ENCODE assay signal across 8 cellular contexts in genomic region chr4:140884431-140885058, GRCh38.
A peak's percentile ranks its signal among the peaks of the same experiment; 100 is the strongest.
DNase-seq lines count a peak whose midpoint lies in the region; ATAC-seq and TF ChIP-seq lines count a peak whose summit lies in the region.

No MANE protein-coding gene starts in this region.

- DNase-seq in SIG-M5 treated with dmso at 0.1 percent for 504 hours (lab: John Stamatoyannopoulos, UW; ENCODE audit: unreplicated experiment) (peak; percentile 76), SIG-M5 (lab: John Stamatoyannopoulos, UW) (no peak), HuH-7 (ENCODE audit: low spot score) (peak; percentile 28), OCI-LY7 (ENCODE audit: low spot score) (peak; percentile 86), chondrocyte (ENCODE audit: low spot score) (no peak), right lobe of liver (peak in 1 of 3 donors; percentile 50), cortex of kidney (lab: John Stamatoyannopoulos, UW) (no peak)

- H4K20me1 ChIP-seq in OCI-LY7 (ENCODE audit: insufficient read depth, low read length) = no peaks in the 10 kb centered on the region

- H3K4me1 ChIP-seq in OCI-LY7 (ENCODE audit: insufficient read depth, low read length, poor library complexity, severe bottlenecking) = no peaks in the 10 kb centered on the region
- H3K4me1 ChIP-seq in right lobe of liver = no peaks in the 10 kb centered on the region

- H2AFZ ChIP-seq in OCI-LY7 (ENCODE audit: low read length) = peak overlapping the region; percentile 18; the same call in 1 of the 2 replicates

- TF ChIP-seq POLR2A in right lobe of liver (IDR thresholded peaks at IDR 0.05) = no peak

- H3K27me3 ChIP-seq in right lobe of liver = peaks cover 0 to 4% of the 10 kb centered on the region in 2 donors

- H3K27ac ChIP-seq in OCI-LY7 (ENCODE audit: low read depth, low read length, poor library complexity, severe bottlenecking) (no peak overlapping the region), right lobe of liver (no peak overlapping the region)

- H3K36me3 ChIP-seq in OCI-LY7 (ENCODE audit: insufficient read depth, low read length) (no peaks in the 10 kb centered on the region), right lobe of liver (no peaks in the 10 kb centered on the region)

- no peak overlapping the region for H3K27ac Mint-ChIP-seq in chondrocyte (ENCODE audit: unreplicated experiment)

- intact Hi-C loops in OCI-LY7 (cut with micrococcal nuclease; ENCODE audit: unreplicated experiment) (loop anchor here (1.0 to 2.0 kb wide), 2 partner anchors 23 to 524 kb away; no protein-coding TSS in a partner anchor), right lobe of liver (cut with DNase I) (no loop called here)

- H3K27me3 Mint-ChIP-seq in chondrocyte (ENCODE audit: low read depth) = no peaks in the 10 kb centered on the region

- H3K9me3 ChIP-seq in OCI-LY7 (ENCODE audit: low read length) = no peaks in the 10 kb centered on the region
- no peaks in the 10 kb centered on the region for H3K9me3 ChIP-seq in right lobe of liver

- H3K36me3 Mint-ChIP-seq in chondrocyte (ENCODE audit: low read depth) = peaks cover 14% of the 10 kb centered on the region

- H3K9me3 Mint-ChIP-seq in chondrocyte (ENCODE audit: low read depth) = peaks cover 25% of the 10 kb centered on the region

- peak; percentile 98 for TF ChIP-seq CTCF in OCI-LY7 (conservative IDR thresholded peaks at IDR 0.05; ENCODE audit: low read length)
- peak; percentile 78 for TF ChIP-seq CTCF in chondrocyte (IDR thresholded peaks at IDR 0.05)
- peak; percentile 46 to 69 (median 66) for TF ChIP-seq CTCF in right lobe of liver (IDR thresholded peaks at IDR 0.05)

- no peak overlapping the region for H3K4me2 ChIP-seq in OCI-LY7 (ENCODE audit: low read length)

- H3K4me3 Mint-ChIP-seq in chondrocyte (ENCODE audit: unreplicated experiment) = no peak overlapping the region

- peaks cover 3% of the 10 kb centered on the region for H3K4me1 Mint-ChIP-seq in chondrocyte (ENCODE audit: low read depth)

- ATAC-seq in GM21576 (IDR thresholded peaks at IDR 0.05; ENCODE audit: unreplicated experiment) (peak; percentile 80), right lobe of liver (peak; percentile 85 to 93 (median 86))

- 33% methylated on average over 4 of the region's 4 CpGs for WGBS in right lobe of liver (ENCODE audit: insufficient coverage, low coverage, low lambda C conversion rate, missing lambda C conversion rate)

- no TSS peak for BruUV-seq in OCI-LY7 (replicated peaks; lab: Mats Ljungman, UMichigan)

- POLR2A ChIA-PET in OCI-LY7 (lab: Charles Lee) = interaction anchor here (0.6 to 3.4 kb wide), 5 partner anchors 15 to 509 kb away, joined by 3 to 9 read pairs (median 4); no protein-coding TSS in a partner anchor

- no peak overlapping the region for H3K4me3 ChIP-seq in OCI-LY7 (ENCODE audit: low read depth, low read length, poor library complexity, severe bottlenecking)
- H3K4me3 ChIP-seq in right lobe of liver = no peak overlapping the region

- H3K9me2 ChIP-seq in OCI-LY7 (ENCODE audit: insufficient read depth, low read length) = no peaks in the 10 kb centered on the region

- H3K79me2 ChIP-seq in OCI-LY7 (ENCODE audit: insufficient read depth, low read depth, low read length) = no peaks in the 10 kb centered on the region

- CTCF ChIA-PET in OCI-LY7 (lab: Charles Lee; ENCODE audit: unreplicated experiment) = interaction anchor here (1.0 to 1.8 kb wide), 4 partner anchors 18 to 525 kb away, joined by 3 to 9 read pairs (median 5); no protein-coding TSS in a partner anchor

Comparison
In these comparisons a context has a peak if more than half of its experiments do, and no peak if none do; other contexts are left out.
1. DNase-seq: peak in SIG-M5 treated with dmso at 0.1 percent for 504 hours (single experiment), HuH-7 (single experiment) and OCI-LY7 (single experiment); none in SIG-M5 (single experiment), chondrocyte (single experiment) and cortex of kidney (single experiment).
2. Peak in every context shown above with its lines, with median percentiles within 50 percentile points of each other: CTCF ChIP-seq.